In genomic region chr13:75636339-75637095, GRCh38 we compare ENCODE assay signal across 8 cellular contexts. TPM values are rescaled to one million over a fixed set of nuclear protein-coding genes. Genes with fewer than 3 reads are reported as not detected.
DNase-seq lines count a peak whose midpoint lies in the region; ATAC-seq and TF ChIP-seq lines count a peak whose summit lies in the region.

No MANE protein-coding gene starts in this region.

- H3K4me1 ChIP-seq in OCI-LY7 (ENCODE audit: insufficient read depth, low read length, poor library complexity, severe bottlenecking): peaks cover 23% of the 10 kb centered on the region
- H3K4me1 ChIP-seq in gastroesophageal sphincter: peaks cover 0 to 27% (median 6%) of the 10 kb centered on the region in 3 donors
- H3K4me1 ChIP-seq in osteoblast (ENCODE audit: insufficient read depth, low read length): peaks cover 46% of the 10 kb centered on the region

- H3K9me3 Mint-ChIP-seq in activated T-helper 2 cell treated with anti-CD3 and anti-CD28 coated beads, Interferon-gamma antibody, Interleukin-2, Interleukin-4, amounts not matched to agents 10 μg/mL and 5 μg/mL and 100 μg/mL, durations not matched to agents 14 hours and 24 hours and 36 hours: no peaks in the 10 kb centered on the region

- peaks cover 13% of the 10 kb centered on the region for H3K4me1 Mint-ChIP-seq in activated T-helper 2 cell treated with anti-CD3 and anti-CD28 coated beads, Interferon-gamma antibody, Interleukin-2, Interleukin-4, amounts not matched to agents 10 μg/mL and 5 μg/mL and 100 μg/mL, durations not matched to agents 14 hours and 24 hours and 36 hours (ENCODE audit: low read depth)

- H3K4me3 ChIP-seq in OCI-LY7 (ENCODE audit: low read depth, low read length, poor library complexity, severe bottlenecking) (peak overlapping the region; percentile 71), gastroesophageal sphincter (peak overlapping the region; percentile 59 to 83), osteoblast (ENCODE audit: insufficient read depth, low read length) (peak overlapping the region; percentile 94)

- CTCF ChIA-PET in OCI-LY7 (lab: Charles Lee; ENCODE audit: unreplicated experiment): no interaction called here

- H3K27me3 ChIP-seq in gastroesophageal sphincter (peaks cover 16% of the 10 kb centered on the region), osteoblast (ENCODE audit: insufficient read depth, low read length) (no peaks in the 10 kb centered on the region)

- intact Hi-C loops in OCI-LY7 (cut with micrococcal nuclease; ENCODE audit: unreplicated experiment): loop anchor here (5.0 kb wide), 2 partner anchors 154 to 269 kb away; partner anchors contain the start of gene TBC1D4
- intact Hi-C loops in activated T-helper 2 cell treated with anti-CD3 and anti-CD28 coated beads, Interferon-gamma antibody, Interleukin-2, Interleukin-4, amounts not matched to agents 10 μg/mL and 5 μg/mL and 100 μg/mL, durations not matched to agents 14 hours and 24 hours and 36 hours (cut with micrococcal nuclease): loop anchor here (5.0 kb wide), 3 partner anchors 36 to 154 kb away; partner anchors contain the start of genes TBC1D4 and UCHL3

- H3K4me2 ChIP-seq in OCI-LY7 (ENCODE audit: low read length) (peak overlapping the region; percentile 86), osteoblast (ENCODE audit: insufficient read depth, low read length) (peak overlapping the region; percentile 75)

- WGBS in gastroesophageal sphincter (ENCODE audit: low coverage in 1 of 2), 2 donors: 0% methylated on average over 4 of the region's 69 CpGs; no CpG with 5 or more reads in 1 of the 2 donors

- no peaks in the 10 kb centered on the region for H3K36me3 Mint-ChIP-seq in activated T-helper 2 cell treated with anti-CD3 and anti-CD28 coated beads, Interferon-gamma antibody, Interleukin-2, Interleukin-4, amounts not matched to agents 10 μg/mL and 5 μg/mL and 100 μg/mL, durations not matched to agents 14 hours and 24 hours and 36 hours (ENCODE audit: low read depth)

- H3K27ac Mint-ChIP-seq in activated T-helper 2 cell treated with anti-CD3 and anti-CD28 coated beads, Interferon-gamma antibody, Interleukin-2, Interleukin-4, amounts not matched to agents 10 μg/mL and 5 μg/mL and 100 μg/mL, durations not matched to agents 14 hours and 24 hours and 36 hours: no peak overlapping the region

- H3K36me3 ChIP-seq in OCI-LY7 (ENCODE audit: insufficient read depth, low read length) (no peaks in the 10 kb centered on the region), gastroesophageal sphincter (no peaks in the 10 kb centered on the region), osteoblast (ENCODE audit: insufficient read depth, low read length) (peaks cover 43% of the 10 kb centered on the region)

- no peak for TF ChIP-seq POLR2A in gastroesophageal sphincter (IDR thresholded peaks at IDR 0.05)

- H4K20me1 ChIP-seq in OCI-LY7 (ENCODE audit: insufficient read depth, low read length): no peaks in the 10 kb centered on the region; the same call in 1 of the 2 replicates
- H4K20me1 ChIP-seq in osteoblast (ENCODE audit: insufficient read depth, low read length): peaks cover 40% of the 10 kb centered on the region

- peaks cover 36% of the 10 kb centered on the region for H3K27me3 Mint-ChIP-seq in activated T-helper 2 cell treated with anti-CD3 and anti-CD28 coated beads, Interferon-gamma antibody, Interleukin-2, Interleukin-4, amounts not matched to agents 10 μg/mL and 5 μg/mL and 100 μg/mL, durations not matched to agents 14 hours and 24 hours and 36 hours (ENCODE audit: low read depth)

- H3K79me2 ChIP-seq in OCI-LY7 (ENCODE audit: insufficient read depth, low read depth, low read length): no peaks in the 10 kb centered on the region
- peaks cover 77% of the 10 kb centered on the region for H3K79me2 ChIP-seq in osteoblast (ENCODE audit: insufficient read depth, low read length)

- peak overlapping the region; percentile 73 for H3K4me3 Mint-ChIP-seq in activated T-helper 2 cell treated with anti-CD3 and anti-CD28 coated beads, Interferon-gamma antibody, Interleukin-2, Interleukin-4, amounts not matched to agents 10 μg/mL and 5 μg/mL and 100 μg/mL, durations not matched to agents 14 hours and 24 hours and 36 hours (ENCODE audit: low read depth)

- TF ChIP-seq EP300 in gastroesophageal sphincter (IDR thresholded peaks at IDR 0.05): no peak

- H3K27ac ChIP-seq in OCI-LY7 (ENCODE audit: low read depth, low read length, poor library complexity, severe bottlenecking) (no peak overlapping the region), gastroesophageal sphincter (peak overlapping the region in 3 of 4 donors; percentile 40 to 67 (median 61)), osteoblast (ENCODE audit: low read depth, low read length) (peak overlapping the region; percentile 68)

- H2AFZ ChIP-seq in OCI-LY7 (ENCODE audit: low read length) (peak overlapping the region; percentile 96), osteoblast (ENCODE audit: low read length) (peak overlapping the region; percentile 64)

- TF ChIP-seq CTCF in OCI-LY7 (conservative IDR thresholded peaks at IDR 0.05; ENCODE audit: low read length) (no peak), gastroesophageal sphincter (IDR thresholded peaks at IDR 0.05) (no peak), osteoblast (IDR thresholded peaks at IDR 0.05; ENCODE audit: extremely low read depth, low read depth, low read length) (no peak)

- BruUV-seq in OCI-LY7 (replicated peaks; lab: Mats Ljungman, UMichigan): no TSS peak

- no peaks in the 10 kb centered on the region for H3K9me2 ChIP-seq in OCI-LY7 (ENCODE audit: insufficient read depth, low read length)

- ATAC-seq in GM18907 (IDR thresholded peaks at IDR 0.05; ENCODE audit: unreplicated experiment): peak; percentile 55
- peak; percentile 49 for ATAC-seq in HG03097 (IDR thresholded peaks at IDR 0.05; ENCODE audit: low FRiP score, unreplicated experiment)
- peak; percentile 62 for ATAC-seq in gastroesophageal sphincter

- peak; percentile 59 for DNase-seq in AG08395 (ENCODE audit: low spot score)
- DNase-seq in OCI-LY7 (ENCODE audit: low spot score): peak; percentile 58
- DNase-seq in activated T-helper 2 cell treated with anti-CD3 and anti-CD28 coated beads, Interferon-gamma antibody, Interleukin-2, Interleukin-4, amounts not matched to agents 10 μg/mL and 5 μg/mL and 100 μg/mL, durations not matched to agents 14 hours and 24 hours and 36 hours (ENCODE audit: low spot score): peak; percentile 28
- peak; percentile 72 for DNase-seq in osteoblast (ENCODE audit: insufficient read length, low spot score, missing footprints)
- DNase-seq in DMS79 treated with DMSO at 0.1 percent for 48 hours (lab: John Stamatoyannopoulos, UW): no peak

- H3K9me3 ChIP-seq in OCI-LY7 (ENCODE audit: low read length) (no peaks in the 10 kb centered on the region), gastroesophageal sphincter (no peaks in the 10 kb centered on the region), osteoblast (ENCODE audit: low read depth, low read length) (no peaks in the 10 kb centered on the region)

- POLR2A ChIA-PET in OCI-LY7 (lab: Charles Lee): interaction anchor here (0.6 to 2.0 kb wide), 3 partner anchors 12 to 51 kb away, joined by 3 to 5 read pairs (median 4); no protein-coding TSS in a partner anchor

RNA-seq across cellular contexts. Expression of gene LMO7, which starts 0.4 kb away (rescaled TPM):
- total RNA-seq in OCI-LY7 (2014; rRNA removed; shearing (Covaris generic)): 21.4 and 33.6 TPM in 2 replicates
- total RNA-seq in OCI-LY7 (2022): 25.4 and 33.6 TPM in 2 replicates
- 6.2 and 6.9 TPM in 2 replicates for total RNA-seq in activated T-helper 2 cell treated with anti-CD3 and anti-CD28 coated beads, Interferon-gamma antibody, Interleukin-2, Interleukin-4, amounts not matched to agents 10 μg/mL and 5 μg/mL and 100 μg/mL, durations not matched to agents 14 hours and 24 hours and 36 hours
- 10 to 100 TPM; 15.1 to 45.0 (median 26.8) TPM for total RNA-seq in gastroesophageal sphincter
- total RNA-seq in osteoblast: 465 and 536 TPM in 2 replicates

Comparison
In these comparisons a context has a peak if more than half of its experiments do, and no peak if none do; other contexts are left out.
1. RNA of gene LMO7, which starts 0.4 kb away (total RNA-seq): 465 to 536 TPM in osteoblast; 15.1 to 45.0 TPM in gastroesophageal sphincter, 21.4 to 33.6 TPM in OCI-LY7 and 6.2 to 6.9 TPM in activated T-helper 2 cell treated with anti-CD3 and anti-CD28 coated beads, Interferon-gamma antibody, Interleukin-2, Interleukin-4, amounts not matched to agents 10 μg/mL and 5 μg/mL and 100 μg/mL, durations not matched to agents 14 hours and 24 hours and 36 hours; every median in the first group is over 10 times any median in the second.
2. Peak in every context shown above with its lines, with median percentiles within 50 percentile points of each other: ATAC-seq and H3K4me3 ChIP-seq.